8 cellular contexts compared by ENCODE assay signal in the genomic region with DNA sequence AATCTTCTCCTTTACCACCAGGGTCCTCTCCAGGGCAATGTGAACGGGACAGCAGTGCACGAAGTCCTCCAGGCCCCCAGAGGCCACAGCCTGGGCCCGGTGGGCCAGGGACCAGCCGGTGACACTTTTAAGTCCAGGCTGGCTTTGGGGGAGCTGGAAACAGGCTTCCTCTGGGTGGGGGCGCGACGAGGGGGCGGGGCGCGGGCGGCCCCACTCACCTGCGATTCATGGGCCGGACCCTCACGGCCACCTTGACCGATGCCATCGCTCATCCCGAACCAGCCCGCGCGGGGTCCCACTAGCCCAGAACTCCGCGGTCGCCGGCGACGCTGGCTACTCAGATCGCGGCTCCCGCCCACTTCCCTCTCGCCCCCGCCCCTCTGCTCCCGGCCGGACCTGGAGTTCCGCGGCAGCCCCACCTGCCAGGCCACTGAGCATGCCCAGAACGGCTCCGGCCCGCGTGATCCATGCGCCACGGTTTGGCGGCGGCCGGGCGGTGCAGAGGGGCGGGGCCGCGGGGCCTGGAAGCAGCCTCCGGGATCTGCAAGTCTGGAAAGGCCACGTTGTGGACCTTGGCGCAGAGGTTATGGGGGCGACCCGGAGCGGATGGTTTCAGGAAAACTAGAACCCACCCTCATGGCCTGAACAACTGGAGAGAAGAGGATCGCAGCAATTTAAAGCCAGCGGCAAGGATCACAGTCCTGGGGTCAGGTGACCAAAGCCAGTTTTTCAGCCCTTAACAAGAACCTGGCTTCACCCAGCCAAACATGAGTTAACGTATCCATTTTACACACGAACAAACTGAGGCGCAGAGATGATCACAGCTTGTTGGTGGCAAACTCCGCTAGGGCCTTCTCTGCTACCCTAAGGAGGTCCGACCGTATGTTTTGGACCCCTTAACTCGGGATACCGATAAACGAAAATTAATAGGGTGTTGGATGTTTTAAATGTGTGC. TPM values are rescaled to one million over a fixed set of nuclear protein-coding genes. Genes with fewer than 3 reads are reported as not detected.
DNase-seq lines count a peak whose midpoint lies in the region; ATAC-seq and TF ChIP-seq lines count a peak whose summit lies in the region.

Gene KIF16B, minus strand, starts transcription at position 438 of the 955 bp plus-strand sequence. Its CDS starts 173 bp downstream, at position 265.

- peak within 1 kb of the TSS; percentile 85 for H3K4me3 Mint-ChIP-seq in activated naive CD4-positive, alpha-beta T cell treated with anti-CD3 and anti-CD28 coated beads, Interleukin-2, amount 10 ng/mL, durations not matched to agents 7 days and 5 days

- no peaks in the 10 kb centered on the region for H3K79me2 ChIP-seq in MM.1S (ENCODE audit: low read length)

- H3K27ac ChIP-seq in MM.1S (ENCODE audit: low read length) = no peak within 1 kb of the TSS
- peak within 1 kb of the TSS; percentile 21 to 90 (median 82) for H3K27ac ChIP-seq in gastroesophageal sphincter

- TF ChIP-seq POLR2A in gastroesophageal sphincter (IDR thresholded peaks at IDR 0.05) = peak in 1 of 2 donors; percentile 12

- no peaks in the 10 kb centered on the region for H4K20me1 ChIP-seq in MM.1S (ENCODE audit: insufficient read depth, low read length)

- H3K9me3 ChIP-seq in HAP-1 (no peaks in the 10 kb centered on the region), MM.1S (replicated peaks; ENCODE audit: insufficient read depth, low read length) (no peaks in the 10 kb centered on the region), gastroesophageal sphincter (no peaks in the 10 kb centered on the region)

- CTCF ChIA-PET in activated naive CD4-positive, alpha-beta T cell treated with anti-CD3 and anti-CD28 coated beads, Interleukin-2, amount 10 ng/mL, durations not matched to agents 7 days and 5 days (lab: Charles Lee) = no interaction called here

- H3K9me2 ChIP-seq in MM.1S (replicated peaks; ENCODE audit: insufficient read depth, low read length) = no peaks in the 10 kb centered on the region

- ATAC-seq in gastroesophageal sphincter = peak; percentile 97

- H3K9ac ChIP-seq in MM.1S (ENCODE audit: low read length) = peak within 1 kb of the TSS; percentile 68; the same call in 1 of the 2 replicates

- TF ChIP-seq EP300 in gastroesophageal sphincter (IDR thresholded peaks at IDR 0.05) = no peak

- 52 to 62% methylated on average over 9 to 10 of the region's 65 CpGs for WGBS in gastroesophageal sphincter (ENCODE audit: low coverage in 1 of 2), 2 donors

- no peaks in the 10 kb centered on the region for H3K36me3 ChIP-seq in HAP-1 (replicated peaks)
- no peaks in the 10 kb centered on the region for H3K36me3 ChIP-seq in MM.1S (replicated peaks; ENCODE audit: insufficient read depth, low read length)
- H3K36me3 ChIP-seq in gastroesophageal sphincter = no peaks in the 10 kb centered on the region

- TF ChIP-seq CTCF in MM.1S (IDR thresholded peaks at IDR 0.05; ENCODE audit: low read length) = no peak
- TF ChIP-seq CTCF in gastroesophageal sphincter (IDR thresholded peaks at IDR 0.05) = peak in 2 of 4 experiments; percentile 13 to 22

- DNase-seq in GDM1 (lab: John Stamatoyannopoulos, UW) (peak; percentile 68), HAP-1 (ENCODE audit: low spot score in 2 of 2) (peak; percentile 80 to 95), MM.1S (peak; percentile 89), SK-MEL-5 (ENCODE audit: low read depth, low spot score) (peak; percentile 89), occipital lobe (lab: John Stamatoyannopoulos, UW) (peak; percentile 89), superior temporal gyrus (ENCODE audit: extremely low spot score) (peak; percentile 86)
- peak; percentile 86 for DNase-seq in activated naive CD4-positive, alpha-beta T cell treated with anti-CD3 and anti-CD28 coated beads, Interleukin-2, amount 10 ng/mL, durations not matched to agents 7 days and 5 days

- H3K4me3 ChIP-seq in HAP-1 (peak within 1 kb of the TSS; percentile 65), MM.1S (ENCODE audit: low read length) (peak within 1 kb of the TSS; percentile 84), gastroesophageal sphincter (peak within 1 kb of the TSS; percentile 84)

- peak within 1 kb of the TSS; percentile 95 for H2AFZ ChIP-seq in MM.1S (ENCODE audit: low read length)

- H3K36me3 Mint-ChIP-seq in activated naive CD4-positive, alpha-beta T cell treated with anti-CD3 and anti-CD28 coated beads, Interleukin-2, amount 10 ng/mL, durations not matched to agents 7 days and 5 days = no peaks in the 10 kb centered on the region

- H3K4me1 ChIP-seq in HAP-1 (peaks cover 12% of the 10 kb centered on the region), MM.1S (ENCODE audit: low read length) (peaks cover 6% of the 10 kb centered on the region; the same call in 1 of the 2 replicates), gastroesophageal sphincter (peaks cover 0 to 42% (median 6%) of the 10 kb centered on the region in 3 donors)

- peak within 1 kb of the TSS; percentile 42 for H3K27ac Mint-ChIP-seq in activated naive CD4-positive, alpha-beta T cell treated with anti-CD3 and anti-CD28 coated beads, Interleukin-2, amount 10 ng/mL, durations not matched to agents 7 days and 5 days

- peaks cover 35% of the 10 kb centered on the region for H3K4me1 Mint-ChIP-seq in activated naive CD4-positive, alpha-beta T cell treated with anti-CD3 and anti-CD28 coated beads, Interleukin-2, amount 10 ng/mL, durations not matched to agents 7 days and 5 days

- no peaks in the 10 kb centered on the region for H3K27me3 Mint-ChIP-seq in activated naive CD4-positive, alpha-beta T cell treated with anti-CD3 and anti-CD28 coated beads, Interleukin-2, amount 10 ng/mL, durations not matched to agents 7 days and 5 days

- no peaks in the 10 kb centered on the region for H3K27me3 ChIP-seq in HAP-1 (ENCODE audit: low read depth)
- H3K27me3 ChIP-seq in MM.1S (replicated peaks; ENCODE audit: insufficient read depth, low read length) = no peaks in the 10 kb centered on the region
- H3K27me3 ChIP-seq in gastroesophageal sphincter = no peaks in the 10 kb centered on the region

- H3K4me2 ChIP-seq in MM.1S (ENCODE audit: low read depth, low read length) = peak within 1 kb of the TSS; percentile 89

- H3F3A ChIP-seq in MM.1S (ENCODE audit: insufficient read depth, low read length) = peaks cover 6% of the 10 kb centered on the region; the same call in 1 of the 2 replicates

- no peaks in the 10 kb centered on the region for H3K9me3 Mint-ChIP-seq in activated naive CD4-positive, alpha-beta T cell treated with anti-CD3 and anti-CD28 coated beads, Interleukin-2, amount 10 ng/mL, durations not matched to agents 7 days and 5 days

- in situ Hi-C loops in HAP-1 (cut with MboI; ENCODE audit: low sequenced_read_pairs) (no loop called here), SK-MEL-5 (cut with HindIII; ENCODE audit: low pct_unique_long_range_greater_than_20kb, low sequenced_read_pairs) (no loop called here)

RNA-seq across cellular contexts. Expression of gene KIF16B, which starts in this region (rescaled TPM):
- total RNA-seq in SK-MEL-5 (2014; rRNA removed; shearing (Covaris generic)) = 13.4 and 14.7 TPM in 2 replicates
- polyA plus RNA-seq in SK-MEL-5 (2015; cell fraction: cytosol; rRNA removed) = 17.3 and 19.9 TPM in 2 replicates
- polyA plus RNA-seq in SK-MEL-5 (2015; cell fraction: nucleus; rRNA removed) = 18.3 and 18.6 TPM in 2 replicates
- total RNA-seq in gastroesophageal sphincter (10 to 100 TPM; 15.9 to 26.6 (median 22.2) TPM), occipital lobe (54.4 TPM)
